15 cellular contexts compared by ENCODE assay signal in the genomic region with DNA sequence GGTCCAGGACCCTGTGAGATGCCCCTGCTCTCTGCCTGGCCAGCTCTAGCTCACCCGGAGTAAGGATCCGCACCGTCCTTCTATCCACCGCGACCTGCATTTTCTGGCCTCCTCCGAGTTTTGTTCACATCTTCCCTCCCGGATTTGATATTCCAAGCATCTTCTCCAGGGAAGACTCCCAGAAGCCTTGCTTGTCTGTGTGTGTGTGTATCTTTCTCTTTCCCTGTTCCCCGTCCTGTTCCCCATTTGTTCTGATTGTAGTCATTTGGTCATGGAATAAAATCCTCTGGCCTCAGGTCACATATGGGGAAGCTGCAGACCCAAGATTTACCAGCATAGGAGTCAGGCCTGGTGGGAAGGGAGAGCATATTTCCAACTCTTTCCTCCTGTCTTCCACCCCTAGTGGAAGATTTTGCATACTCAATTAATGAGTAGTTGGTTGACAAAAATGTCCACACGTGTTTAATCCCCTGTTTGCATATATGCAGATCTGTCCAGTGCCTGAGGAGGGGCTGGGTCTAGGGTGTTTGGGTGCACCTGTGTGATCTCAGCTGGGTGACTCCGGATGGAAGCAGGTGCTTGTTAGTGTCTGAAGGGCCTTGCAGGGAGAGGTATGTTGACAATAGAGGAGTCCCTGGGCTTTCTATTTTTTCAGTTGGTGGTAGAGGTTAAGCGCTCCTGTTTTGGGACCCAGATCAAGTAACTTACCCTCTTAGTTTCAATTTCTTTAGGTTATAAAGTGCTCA. TPM values are rescaled to one million over a fixed set of nuclear protein-coding genes. Genes with fewer than 3 reads are reported as not detected.
A peak's percentile ranks its signal among the peaks of the same experiment; 100 is the strongest.
DNase-seq lines count a peak whose midpoint lies in the region; TF ChIP-seq lines count a peak whose summit lies in the region.
"Had no signal": no experiment of that assay in that cellular context is flagged by ENCODE, and none has a peak within 500 bp of the region (broad histone marks: within the 10 kb centered on the region; RNA-seq: fewer than 3 reads in every experiment).

No MANE protein-coding gene starts in this region.

- H3K36me3 ChIP-seq in endodermal cell (ENCODE audit: control insufficient read depth, insufficient read depth, low read length): no peaks in the 10 kb centered on the region

- peak overlapping the region; percentile 70 for H3K27ac Mint-ChIP-seq in activated CD4-positive, alpha-beta T cell treated with anti-CD3 and anti-CD28 coated beads, Interleukin-2, amount 10 ng/mL, durations not matched to agents 7 days and 5 days
- H3K27ac Mint-ChIP-seq in endodermal cell (no peak overlapping the region), progenitor cell of endocrine pancreas (peak overlapping the region; percentile 22)

- H3K9me3 Mint-ChIP-seq in activated CD4-positive, alpha-beta T cell treated with anti-CD3 and anti-CD28 coated beads, Interleukin-2, amount 10 ng/mL, durations not matched to agents 7 days and 5 days: no peaks in the 10 kb centered on the region
- H3K9me3 Mint-ChIP-seq in endodermal cell (no peaks in the 10 kb centered on the region), progenitor cell of endocrine pancreas (ENCODE audit: low read depth) (no peaks in the 10 kb centered on the region)

- H3K9ac ChIP-seq in endodermal cell (ENCODE audit: extremely low read depth, low read length, poor library complexity, severe bottlenecking): no peak overlapping the region

- TF ChIP-seq CTCF in endodermal cell (conservative IDR thresholded peaks at IDR 0.05): no peak
- TF ChIP-seq CTCF in progenitor cell of endocrine pancreas (IDR thresholded peaks at IDR 0.05; ENCODE audit: unreplicated experiment): no peak

- CTCF ChIA-PET in activated CD4-positive, alpha-beta T cell treated with anti-CD3 and anti-CD28 coated beads, Interleukin-2, amount 10 ng/mL, durations not matched to agents 7 days and 5 days (lab: Charles Lee): interaction anchor here (0.8 to 2.3 kb wide), 6 partner anchors 8 to 164 kb away, joined by 3 to 6 read pairs (median 3); partner anchors contain the start of gene HOXB13

- DNase-seq in activated CD4-positive, alpha-beta T cell treated with anti-CD3 and anti-CD28 coated beads, Interleukin-2, amount 10 ng/mL, durations not matched to agents 7 days and 5 days: no peak
- no peak for DNase-seq in activated CD4-positive, alpha-beta T cell treated with anti-CD3 and anti-CD28 coated beads for 48 hours
- DNase-seq in NCI-H774 (lab: John Stamatoyannopoulos, UW): peak; percentile 53
- DNase-seq in endodermal cell: no peak
- no peak for DNase-seq in progenitor cell of endocrine pancreas (ENCODE audit: low spot score, unreplicated experiment)
- DNase-seq in HK-2 (ENCODE audit: unreplicated experiment): no peak
- DNase-seq in GOT3 (lab: John Stamatoyannopoulos, UW): no peak
- no peak for DNase-seq in activated effector memory CD4-positive, alpha-beta T cell treated with Interleukin-2 at 50 U/mL for 16 hours
- DNase-seq: activated naive CD4-positive, alpha-beta T cell treated with Interleukin-2 at 50 U/mL for 16 hours; caudate nucleus; DMS79; erythroblast; MM.1S; stimulated activated CD8-positive, alpha-beta memory T cell treated with anti-CD3 and anti-CD28 coated beads, Interleukin-4, amount 100 ng/mL, for 48 hours had no signal

- peaks cover 95% of the 10 kb centered on the region for H3K27me3 Mint-ChIP-seq in activated CD4-positive, alpha-beta T cell treated with anti-CD3 and anti-CD28 coated beads, Interleukin-2, amount 10 ng/mL, durations not matched to agents 7 days and 5 days
- H3K27me3 Mint-ChIP-seq in endodermal cell (ENCODE audit: insufficient read depth) (peaks cover 99% of the 10 kb centered on the region), progenitor cell of endocrine pancreas (peaks cover 100% of the 10 kb centered on the region)

- POLR2A ChIA-PET in activated CD4-positive, alpha-beta T cell treated with anti-CD3 and anti-CD28 coated beads, Interleukin-2, amount 10 ng/mL, durations not matched to agents 7 days and 5 days (lab: Charles Lee): no interaction called here

- H3K4me1 Mint-ChIP-seq in activated CD4-positive, alpha-beta T cell treated with anti-CD3 and anti-CD28 coated beads, Interleukin-2, amount 10 ng/mL, durations not matched to agents 7 days and 5 days: peaks cover 42% of the 10 kb centered on the region
- H3K4me1 Mint-ChIP-seq in endodermal cell (peaks cover 14% of the 10 kb centered on the region), progenitor cell of endocrine pancreas (ENCODE audit: low read depth) (peaks cover 4% of the 10 kb centered on the region)

- no peaks in the 10 kb centered on the region for H3K4me1 ChIP-seq in endodermal cell (ENCODE audit: control insufficient read depth, insufficient read depth, low read length)

- no peaks in the 10 kb centered on the region for H3K36me3 Mint-ChIP-seq in activated CD4-positive, alpha-beta T cell treated with anti-CD3 and anti-CD28 coated beads, Interleukin-2, amount 10 ng/mL, durations not matched to agents 7 days and 5 days (ENCODE audit: low read depth)
- H3K36me3 Mint-ChIP-seq in endodermal cell (ENCODE audit: low read depth): no peaks in the 10 kb centered on the region
- no peaks in the 10 kb centered on the region for H3K36me3 Mint-ChIP-seq in progenitor cell of endocrine pancreas (ENCODE audit: insufficient read depth)

- H3K4me3 ChIP-seq in endodermal cell (ENCODE audit: low read length): no peak overlapping the region
- H3K4me3 ChIP-seq: lung had no signal

- H3K27ac ChIP-seq in endodermal cell (ENCODE audit: low read depth, low read length): no peak overlapping the region

- no peaks in the 10 kb centered on the region for H3K9me3 ChIP-seq in endodermal cell (ENCODE audit: control insufficient read depth, low read length)

- H3K4me3 Mint-ChIP-seq in activated CD4-positive, alpha-beta T cell treated with anti-CD3 and anti-CD28 coated beads, Interleukin-2, amount 10 ng/mL, durations not matched to agents 7 days and 5 days: peak overlapping the region; percentile 9
- H3K4me3 Mint-ChIP-seq in endodermal cell: peak overlapping the region; percentile 35
- H3K4me3 Mint-ChIP-seq in progenitor cell of endocrine pancreas (ENCODE audit: low read depth): no peak overlapping the region

- 10 to 35% methylated on average over 5 to 11 of the region's 11 CpGs for WGBS in endodermal cell (ENCODE audit: insufficient coverage in 1 of 2, insufficient read length in 1 of 2), 2 experiments

- H3K27me3 ChIP-seq in endodermal cell (ENCODE audit: control insufficient read depth, insufficient read depth, low read length, poor library complexity, severe bottlenecking): peaks cover 100% of the 10 kb centered on the region

RNA-seq across cellular contexts. Expression of gene PRAC1, which starts 1.9 kb away (rescaled TPM):
- not detected for total RNA-seq in activated CD4-positive, alpha-beta T cell treated with anti-CD3 and anti-CD28 coated beads, Interleukin-2, amount 10 ng/mL, durations not matched to agents 7 days and 5 days
- total RNA-seq in endodermal cell (not detected), progenitor cell of endocrine pancreas (not detected in 2 replicates)
- not detected for polyA plus RNA-seq in endodermal cell (2013, experiment 1 of 2)
- not detected for polyA plus RNA-seq in endodermal cell (2013, experiment 2 of 2)
- total RNA-seq: lung had no signal
- polyA plus RNA-seq: lung had no signal

RNA-seq across cellular contexts. Expression of gene PRAC2, which starts 2.5 kb away (rescaled TPM):
- not detected for total RNA-seq in activated CD4-positive, alpha-beta T cell treated with anti-CD3 and anti-CD28 coated beads, Interleukin-2, amount 10 ng/mL, durations not matched to agents 7 days and 5 days
- total RNA-seq in endodermal cell: not detected
- 0.68 TPM for polyA plus RNA-seq in endodermal cell (2013, experiment 1 of 2)
- polyA plus RNA-seq in endodermal cell (2013, experiment 2 of 2): 0.58 TPM
- not detected in 2 replicates for total RNA-seq in progenitor cell of endocrine pancreas
- total RNA-seq: lung had no signal
- polyA plus RNA-seq: lung had no signal

RNA-seq across cellular contexts. Expression of gene HOXB13, which starts 8.1 kb away (rescaled TPM):
- not detected for total RNA-seq in activated CD4-positive, alpha-beta T cell treated with anti-CD3 and anti-CD28 coated beads, Interleukin-2, amount 10 ng/mL, durations not matched to agents 7 days and 5 days
- total RNA-seq in endodermal cell (not detected), progenitor cell of endocrine pancreas (not detected in 2 replicates)
- 0.21 TPM for polyA plus RNA-seq in endodermal cell (2013, experiment 1 of 2)
- polyA plus RNA-seq in endodermal cell (2013, experiment 2 of 2): not detected
- total RNA-seq: lung had no signal
- polyA plus RNA-seq: lung had no signal
